8 cellular contexts compared by ENCODE assay signal in genomic region chr18:3604626-3605408, GRCh38.
A peak's percentile ranks its signal among the peaks of the same experiment; 100 is the strongest.
DNase-seq lines count a peak whose midpoint lies in the region; ATAC-seq and FAIRE-seq lines count a peak whose summit lies in the region.

No MANE protein-coding gene starts in this region.

- FAIRE-seq in small intestine (lab: Jason Lieb, UNC): no peak

- peak; percentile 49 for DNase-seq in activated naive CD4-positive, alpha-beta T cell treated with anti-CD3 and anti-CD28 coated beads, Interleukin-2, amount 10 ng/mL, durations not matched to agents 7 days and 5 days
- no peak for DNase-seq in activated naive CD4-positive, alpha-beta T cell treated with Interleukin-2 at 50 U/mL for 16 hours
- peak; percentile 61 for DNase-seq in NAMALWA (ENCODE audit: low spot score)
- DNase-seq in hepatic stellate cell (ENCODE audit: low spot score): peak; percentile 33
- peak; percentile 80 for DNase-seq in small intestine
- DNase-seq in NCI-H1092 treated with DMSO at 0.1 percent for 48 hours (lab: John Stamatoyannopoulos, UW): no peak

- no peaks in the 10 kb centered on the region for H3K36me3 ChIP-seq in small intestine (ENCODE audit: control insufficient read depth in 2 of 2, insufficient read depth in 2 of 2, low read length in 2 of 2)

- peaks cover 7% of the 10 kb centered on the region for H3K36me3 Mint-ChIP-seq in activated naive CD4-positive, alpha-beta T cell treated with anti-CD3 and anti-CD28 coated beads, Interleukin-2, amount 10 ng/mL, durations not matched to agents 7 days and 5 days

- peaks cover 11% of the 10 kb centered on the region for H3K4me1 Mint-ChIP-seq in activated naive CD4-positive, alpha-beta T cell treated with anti-CD3 and anti-CD28 coated beads, Interleukin-2, amount 10 ng/mL, durations not matched to agents 7 days and 5 days

- no peaks in the 10 kb centered on the region for H3K9me3 Mint-ChIP-seq in activated naive CD4-positive, alpha-beta T cell treated with anti-CD3 and anti-CD28 coated beads, Interleukin-2, amount 10 ng/mL, durations not matched to agents 7 days and 5 days

- H3K9me3 ChIP-seq in small intestine (ENCODE audit: control insufficient read depth, low read depth): no peaks in the 10 kb centered on the region

- H3K4me3 ChIP-seq in small intestine (ENCODE audit: low read depth in 1 of 2, low read length in 2 of 2): no peak overlapping the region

- H3K27me3 Mint-ChIP-seq in activated naive CD4-positive, alpha-beta T cell treated with anti-CD3 and anti-CD28 coated beads, Interleukin-2, amount 10 ng/mL, durations not matched to agents 7 days and 5 days: no peaks in the 10 kb centered on the region

- CTCF ChIA-PET in activated naive CD4-positive, alpha-beta T cell treated with anti-CD3 and anti-CD28 coated beads, Interleukin-2, amount 10 ng/mL, durations not matched to agents 7 days and 5 days (lab: Charles Lee): interaction anchor here (1.3 to 4.0 kb wide), 6 partner anchors 8 to 150 kb away, joined by 3 to 27 read pairs (median 10); no protein-coding TSS in a partner anchor

- H3K27ac Mint-ChIP-seq in activated naive CD4-positive, alpha-beta T cell treated with anti-CD3 and anti-CD28 coated beads, Interleukin-2, amount 10 ng/mL, durations not matched to agents 7 days and 5 days: no peak overlapping the region

- ATAC-seq in HG02623 (IDR thresholded peaks at IDR 0.05; ENCODE audit: unreplicated experiment): peak; percentile 89

- H3K4me3 Mint-ChIP-seq in activated naive CD4-positive, alpha-beta T cell treated with anti-CD3 and anti-CD28 coated beads, Interleukin-2, amount 10 ng/mL, durations not matched to agents 7 days and 5 days: no peak overlapping the region

- H3K4me1 ChIP-seq in small intestine (ENCODE audit: control insufficient read depth in 2 of 2, insufficient read depth in 1 of 2, low read depth in 1 of 2, low read length in 1 of 2): peaks cover 5 to 8% of the 10 kb centered on the region in 2 donors

- peak overlapping the region; percentile 85 for H3K27ac ChIP-seq in adipose tissue (ENCODE audit: low read depth, low read length)
- peak overlapping the region; percentile 85 to 93 for H3K27ac ChIP-seq in small intestine (ENCODE audit: low read depth in 1 of 2, low read length in 1 of 2)

- 2 to 25% (median 3%) methylated on average over 10 of the region's 10 CpGs for whole genome bisulfite sequencing in adipose tissue, 3 donors
- 0 to 7% (median 5%) methylated on average over 10 of the region's 10 CpGs for WGBS in small intestine, 3 donors

- no peaks in the 10 kb centered on the region for H3K27me3 ChIP-seq in small intestine (ENCODE audit: control insufficient read depth in 2 of 2, insufficient read depth in 2 of 2, low read length in 2 of 2)

Comparison
In these comparisons a context has a peak if more than half of its experiments do, and no peak if none do; other contexts are left out.
1. DNase-seq: peak in activated naive CD4-positive, alpha-beta T cell treated with anti-CD3 and anti-CD28 coated beads, Interleukin-2, amount 10 ng/mL, durations not matched to agents 7 days and 5 days (single experiment), NAMALWA (single experiment), hepatic stellate cell (single experiment) and small intestine (single experiment); none in activated naive CD4-positive, alpha-beta T cell treated with Interleukin-2 at 50 U/mL for 16 hours (single experiment) and NCI-H1092 treated with DMSO at 0.1 percent for 48 hours (single experiment).